Comparison of ENCODE assay signal across 8 cellular contexts in genomic region chr10:112375721-112376577, GRCh38. TPM values are rescaled to one million over a fixed set of nuclear protein-coding genes. Genes with fewer than 3 reads are reported as not detected.
A peak's percentile ranks its signal among the peaks of the same experiment; 100 is the strongest.
DNase-seq lines count a peak whose midpoint lies in the region; ATAC-seq lines count a peak whose summit lies in the region.

No MANE protein-coding gene starts in this region.

- peaks cover 3% of the 10 kb centered on the region for H3K36me3 Mint-ChIP-seq in T-helper 17 cell (ENCODE audit: low read depth)

- no peaks in the 10 kb centered on the region for H3K9me3 ChIP-seq in BLaER1
- H3K9me3 ChIP-seq in T-helper 17 cell (ENCODE audit: control insufficient read depth, low read length, poor library complexity, severe bottlenecking) = no peaks in the 10 kb centered on the region
- H3K9me3 ChIP-seq in stomach smooth muscle (ENCODE audit: control insufficient read depth in 2 of 2, low read length in 2 of 2) = no peaks in the 10 kb centered on the region

- no peaks in the 10 kb centered on the region for H3K27me3 Mint-ChIP-seq in T-helper 17 cell

- H3K9ac ChIP-seq in BLaER1 (peak overlapping the region; percentile 92), stomach smooth muscle (ENCODE audit: low read length in 2 of 2) (peak overlapping the region; percentile 53 to 60)

- DNase-seq in T-helper 17 cell (peak; percentile 18 to 23 (median 19)), medulla oblongata (ENCODE audit: extremely low spot score) (peak; percentile 72), inferior parietal cortex (ENCODE audit: extremely low spot score) (no peak)
- DNase-seq in central memory CD4-positive, alpha-beta T cell = peak; percentile 68

- H3K4me3 Mint-ChIP-seq in T-helper 17 cell = peak overlapping the region; percentile 99

- H3K27ac Mint-ChIP-seq in T-helper 17 cell = peak overlapping the region; percentile 100

- H4K20me1 ChIP-seq in BLaER1 = no peaks in the 10 kb centered on the region

- ATAC-seq in GM19324 (IDR thresholded peaks at IDR 0.05; ENCODE audit: low FRiP score, unreplicated experiment) (peak; percentile 87), HG03378 (IDR thresholded peaks at IDR 0.05; ENCODE audit: unreplicated experiment) (peak; percentile 86), T-helper 17 cell (peak; percentile 73)

- peaks cover 52% of the 10 kb centered on the region for H3K4me1 Mint-ChIP-seq in T-helper 17 cell

- no peaks in the 10 kb centered on the region for H3K27me3 ChIP-seq in BLaER1
- peaks cover 0 to 6% of the 10 kb centered on the region in 2 donors for H3K27me3 ChIP-seq in stomach smooth muscle (ENCODE audit: control insufficient read depth in 1 of 2, insufficient read depth in 2 of 2, low read length in 2 of 2)

- H3K4me1 ChIP-seq in BLaER1 = peaks cover 32% of the 10 kb centered on the region
- peaks cover 5% of the 10 kb centered on the region for H3K4me1 ChIP-seq in stomach smooth muscle (ENCODE audit: control insufficient read depth, insufficient read depth, low read length)

- peaks cover 13% of the 10 kb centered on the region; the same call in 1 of the 2 replicates for H3K36me3 ChIP-seq in BLaER1
- H3K36me3 ChIP-seq in stomach smooth muscle (ENCODE audit: control insufficient read depth in 2 of 2, insufficient read depth in 2 of 2, low read length in 2 of 2) = no peaks in the 10 kb centered on the region

- H3K27ac ChIP-seq in BLaER1 (peak overlapping the region; percentile 95), stomach smooth muscle (ENCODE audit: low read length) (peak overlapping the region; percentile 18)

- peak overlapping the region; percentile 87 for H3K4me2 ChIP-seq in BLaER1

- H3K4me3 ChIP-seq in BLaER1 (peak overlapping the region; percentile 75), stomach smooth muscle (ENCODE audit: low read length in 2 of 2) (peak overlapping the region; percentile 48 to 61)

RNA-seq across cellular contexts. Expression of gene ACSL5, which starts 2.0 kb away (rescaled TPM):
- 10 to 100 TPM; 35.4 to 44.2 TPM for total RNA-seq in T-helper 17 cell
